In the genomic region with DNA sequence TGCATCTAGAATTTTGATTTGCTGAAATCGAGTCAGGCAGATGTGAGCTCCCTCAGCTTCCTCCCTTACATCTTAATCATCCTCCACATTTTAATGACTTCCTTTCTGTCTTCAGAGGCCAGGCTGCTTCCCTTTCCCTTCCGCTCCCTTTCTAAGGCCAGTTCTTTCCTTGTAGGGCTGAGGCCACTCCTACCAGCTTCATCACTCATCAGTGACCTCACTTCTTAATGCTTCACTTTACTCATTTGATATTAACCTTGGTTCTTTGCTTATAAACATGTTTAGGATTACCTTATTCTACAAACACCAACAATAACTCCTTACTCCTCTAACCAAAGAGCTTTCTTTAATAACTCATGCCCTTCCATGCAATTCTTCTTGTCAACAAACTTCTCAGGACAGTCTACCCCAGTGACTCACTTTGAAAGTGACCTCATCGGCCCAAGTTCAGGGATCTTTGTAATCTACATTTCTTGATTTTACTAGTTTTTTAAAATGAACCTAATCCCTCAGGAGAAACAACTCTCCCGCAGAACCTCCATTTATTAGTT, we compare ENCODE assay signal across 8 cellular contexts. TPM values are rescaled to one million over a fixed set of nuclear protein-coding genes. Genes with fewer than 3 reads are reported as not detected.
DNase-seq lines count a peak whose midpoint lies in the region; ATAC-seq lines count a peak whose summit lies in the region.

No MANE protein-coding gene starts in this region.

- peak overlapping the region; percentile 54 for H3K27ac Mint-ChIP-seq in activated T-helper 2 cell treated with anti-CD3 and anti-CD28 coated beads, Interferon-gamma antibody, Interleukin-2, Interleukin-4, amounts not matched to agents 10 μg/mL and 5 μg/mL and 100 μg/mL, durations not matched to agents 14 hours and 24 hours and 36 hours

- no peaks in the 10 kb centered on the region for H3K4me1 ChIP-seq in muscle layer of duodenum (ENCODE audit: control insufficient read depth in 1 of 2, insufficient read depth in 2 of 2, low read length in 2 of 2)

- no peaks in the 10 kb centered on the region for H3K27me3 ChIP-seq in muscle layer of duodenum (ENCODE audit: low read depth, low read length)

- peaks cover 2% of the 10 kb centered on the region for H3K27me3 Mint-ChIP-seq in activated T-helper 2 cell treated with anti-CD3 and anti-CD28 coated beads, Interferon-gamma antibody, Interleukin-2, Interleukin-4, amounts not matched to agents 10 μg/mL and 5 μg/mL and 100 μg/mL, durations not matched to agents 14 hours and 24 hours and 36 hours (ENCODE audit: low read depth)

- H3K9me3 ChIP-seq in muscle layer of duodenum (ENCODE audit: control insufficient read depth in 1 of 2, low read length in 2 of 2): no peaks in the 10 kb centered on the region

- H3K4me3 ChIP-seq in muscle layer of duodenum (ENCODE audit: low read depth in 1 of 2, low read length in 2 of 2): no peak overlapping the region

- no peaks in the 10 kb centered on the region for H3K9me3 Mint-ChIP-seq in activated T-helper 2 cell treated with anti-CD3 and anti-CD28 coated beads, Interferon-gamma antibody, Interleukin-2, Interleukin-4, amounts not matched to agents 10 μg/mL and 5 μg/mL and 100 μg/mL, durations not matched to agents 14 hours and 24 hours and 36 hours

- no peak for DNase-seq in activated T-helper 2 cell treated with anti-CD3 and anti-CD28 coated beads, Interferon-gamma antibody, Interleukin-2, Interleukin-4, amounts not matched to agents 10 μg/mL and 5 μg/mL and 100 μg/mL, durations not matched to agents 14 hours and 24 hours and 36 hours (ENCODE audit: low spot score)
- no peak for DNase-seq in RPMI8226
- DNase-seq in NCI-H1417 (lab: John Stamatoyannopoulos, UW): no peak

- H3K36me3 Mint-ChIP-seq in activated T-helper 2 cell treated with anti-CD3 and anti-CD28 coated beads, Interferon-gamma antibody, Interleukin-2, Interleukin-4, amounts not matched to agents 10 μg/mL and 5 μg/mL and 100 μg/mL, durations not matched to agents 14 hours and 24 hours and 36 hours (ENCODE audit: low read depth): no peaks in the 10 kb centered on the region

- peaks cover 45% of the 10 kb centered on the region for H3K4me1 Mint-ChIP-seq in activated T-helper 2 cell treated with anti-CD3 and anti-CD28 coated beads, Interferon-gamma antibody, Interleukin-2, Interleukin-4, amounts not matched to agents 10 μg/mL and 5 μg/mL and 100 μg/mL, durations not matched to agents 14 hours and 24 hours and 36 hours (ENCODE audit: low read depth)

- intact Hi-C loops in activated T-helper 2 cell treated with anti-CD3 and anti-CD28 coated beads, Interferon-gamma antibody, Interleukin-2, Interleukin-4, amounts not matched to agents 10 μg/mL and 5 μg/mL and 100 μg/mL, durations not matched to agents 14 hours and 24 hours and 36 hours (cut with micrococcal nuclease): loop anchor here (5.0 kb wide), 1 partner anchor 94 kb away; no protein-coding TSS in a partner anchor

- ATAC-seq in GM18498 (IDR thresholded peaks at IDR 0.05; ENCODE audit: unreplicated experiment) (peak; percentile 28), HG03432 (IDR thresholded peaks at IDR 0.05; ENCODE audit: unreplicated experiment) (peak; percentile 43), GM21786 (IDR thresholded peaks at IDR 0.05; ENCODE audit: unreplicated experiment) (no peak), GM18517 (IDR thresholded peaks at IDR 0.05; ENCODE audit: unreplicated experiment) (no peak)

- H3K36me3 ChIP-seq in muscle layer of duodenum (ENCODE audit: control insufficient read depth in 1 of 2, insufficient read depth in 2 of 2, low read length in 2 of 2): no peaks in the 10 kb centered on the region

- H3K27ac ChIP-seq in muscle layer of duodenum (ENCODE audit: low read length): peak overlapping the region; percentile 7

- no peak overlapping the region for H3K4me3 Mint-ChIP-seq in activated T-helper 2 cell treated with anti-CD3 and anti-CD28 coated beads, Interferon-gamma antibody, Interleukin-2, Interleukin-4, amounts not matched to agents 10 μg/mL and 5 μg/mL and 100 μg/mL, durations not matched to agents 14 hours and 24 hours and 36 hours (ENCODE audit: low read depth)

RNA-seq across cellular contexts. Expression of gene ILDR1, which starts 23.9 kb away (rescaled TPM):
- 0.21 and 0.28 TPM in 2 replicates for total RNA-seq in activated T-helper 2 cell treated with anti-CD3 and anti-CD28 coated beads, Interferon-gamma antibody, Interleukin-2, Interleukin-4, amounts not matched to agents 10 μg/mL and 5 μg/mL and 100 μg/mL, durations not matched to agents 14 hours and 24 hours and 36 hours

RNA-seq across cellular contexts. Expression of gene CD86, which starts 57.1 kb away (rescaled TPM):
- total RNA-seq in activated T-helper 2 cell treated with anti-CD3 and anti-CD28 coated beads, Interferon-gamma antibody, Interleukin-2, Interleukin-4, amounts not matched to agents 10 μg/mL and 5 μg/mL and 100 μg/mL, durations not matched to agents 14 hours and 24 hours and 36 hours: 4.8 and 6.8 TPM in 2 replicates

Comparison
In these comparisons a context has a peak if more than half of its experiments do, and no peak if none do; other contexts are left out.
1. ATAC-seq: peak in GM18498 (single experiment) and HG03432 (single experiment); none in GM21786 (single experiment) and GM18517 (single experiment).